In genomic region chr2:23660227-23660626, GRCh38 we compare ENCODE assay signal across 29 cellular contexts.
"Had no signal": no experiment of that assay in that cellular context is flagged by ENCODE, and none has a peak within 500 bp of the region (broad histone marks: within the 10 kb centered on the region; RNA-seq: fewer than 3 reads in every experiment).

No MANE protein-coding gene starts in this region.

- H3K79me2 ChIP-seq: parathyroid adenoma had no signal

- DNase-seq: dermis blood vessel endothelial cell; effector memory CD8-positive, alpha-beta T cell; erythroblast; esophagus squamous epithelium; foreskin melanocyte; glutamatergic neuron; heart right ventricle; hippocampal formation; left cardiac atrium; mesenchymal stem cell; midbrain; naive thymus-derived CD4-positive, alpha-beta T cell; nephron progenitor cell; psoas muscle; right cardiac atrium; small intestine; stimulated activated CD4-positive, alpha-beta T cell treated with anti-CD3 and anti-CD28 coated beads, Interleukin-15, amount 100 ng/mL, for 24 hours; stimulated activated CD4-positive, alpha-beta T cell treated with anti-CD3 and anti-CD28 coated beads, Interleukin-2, amount 100 ng/mL, for 48 hours; stimulated activated naive B cell treated with anti-CD40 and anti-IgM and Interleukin-4, amounts not matched to agents 10 μg/mL and 1 μg/mL and 100 μg/mL, for 72 hours; upper lobe of left lung had no signal

- H2AFZ ChIP-seq: parathyroid adenoma had no signal

- H3K4me3 Mint-ChIP-seq: effector memory CD8-positive, alpha-beta T cell; naive thymus-derived CD4-positive, alpha-beta T cell; nephron progenitor cell; stimulated activated naive B cell treated with anti-CD40 and anti-IgM and Interleukin-4, amounts not matched to agents 10 μg/mL and 1 μg/mL and 100 μg/mL, for 72 hours; stimulated activated naive CD8-positive, alpha-beta T cell treated with anti-CD3 and anti-CD28 coated beads, Interleukin-15, Interleukin-2, amounts not matched to agents 100 ng/mL and 50 ng/mL, for 24 hours had no signal

- ATAC-seq: effector memory CD8-positive, alpha-beta T cell; heart right ventricle; left cardiac atrium; left lung; naive thymus-derived CD4-positive, alpha-beta T cell; psoas muscle; right cardiac atrium; stimulated activated naive B cell treated with anti-CD40 and anti-IgM and Interleukin-4, amounts not matched to agents 10 μg/mL and 1 μg/mL and 100 μg/mL, for 72 hours had no signal

- FAIRE-seq: endometrium, islet of Langerhans, small intestine, urothelium cell line had no signal

- H3K4me3 ChIP-seq: coronary artery, esophagus squamous epithelium, heart right ventricle, left lung, psoas muscle, thoracic aorta, tibial nerve, upper lobe of left lung had no signal

- H3K27ac Mint-ChIP-seq: effector memory CD8-positive, alpha-beta T cell; nephron progenitor cell; stimulated activated naive B cell treated with anti-CD40 and anti-IgM and Interleukin-4, amounts not matched to agents 10 μg/mL and 1 μg/mL and 100 μg/mL, for 72 hours; stimulated activated naive CD8-positive, alpha-beta T cell treated with anti-CD3 and anti-CD28 coated beads, Interleukin-15, Interleukin-2, amounts not matched to agents 100 ng/mL and 50 ng/mL, for 24 hours had no signal

- H3K4me1 ChIP-seq: left lung, psoas muscle had no signal

- H3K9me3 ChIP-seq: esophagus squamous epithelium, heart right ventricle, left lung, psoas muscle, thoracic aorta, tibial nerve, upper lobe of left lung had no signal

- H3K27me3 ChIP-seq: tibial nerve, upper lobe of left lung had no signal

- H3K9me3 Mint-ChIP-seq: effector memory CD8-positive, alpha-beta T cell; naive thymus-derived CD4-positive, alpha-beta T cell; nephron progenitor cell; stimulated activated naive B cell treated with anti-CD40 and anti-IgM and Interleukin-4, amounts not matched to agents 10 μg/mL and 1 μg/mL and 100 μg/mL, for 72 hours; stimulated activated naive CD8-positive, alpha-beta T cell treated with anti-CD3 and anti-CD28 coated beads, Interleukin-15, Interleukin-2, amounts not matched to agents 100 ng/mL and 50 ng/mL, for 24 hours had no signal

- H3K27ac ChIP-seq: coronary artery, esophagus squamous epithelium, heart right ventricle, left lung, parathyroid adenoma, psoas muscle, thoracic aorta, tibial nerve, upper lobe of left lung had no signal

- H3K36me3 ChIP-seq: esophagus squamous epithelium, heart right ventricle, left lung, thoracic aorta, upper lobe of left lung had no signal

- H3K9ac ChIP-seq: parathyroid adenoma had no signal

- H3K36me3 Mint-ChIP-seq: stimulated activated naive B cell treated with anti-CD40 and anti-IgM and Interleukin-4, amounts not matched to agents 10 μg/mL and 1 μg/mL and 100 μg/mL, for 72 hours had no signal
